19 cellular contexts compared by ENCODE assay signal in the genomic region with DNA sequence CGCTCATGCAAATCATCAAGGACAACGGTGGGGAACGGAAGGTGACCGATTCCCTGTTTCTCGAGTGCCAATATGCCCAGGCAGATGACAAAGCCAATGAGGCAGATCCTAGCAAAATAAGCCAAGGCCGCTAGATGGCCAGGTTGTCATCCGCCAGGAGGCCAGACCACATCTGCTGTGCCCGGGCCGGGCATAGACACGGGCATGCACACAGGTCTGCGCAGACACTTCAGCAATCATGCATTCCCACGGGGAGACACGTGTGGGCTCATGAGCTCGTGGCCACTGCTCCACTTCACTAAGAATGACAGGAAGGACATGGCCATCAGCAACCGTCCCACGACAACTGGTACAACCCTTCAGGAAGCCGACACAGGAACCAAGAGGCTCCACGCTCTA. TPM values are rescaled to one million over a fixed set of nuclear protein-coding genes. Genes with fewer than 3 reads are reported as not detected.
A peak's percentile ranks its signal among the peaks of the same experiment; 100 is the strongest.
DNase-seq lines count a peak whose midpoint lies in the region; ATAC-seq and TF ChIP-seq lines count a peak whose summit lies in the region.
"Had no signal": no experiment of that assay in that cellular context is flagged by ENCODE, and none has a peak within 500 bp of the region (broad histone marks: within the 10 kb centered on the region; RNA-seq: fewer than 3 reads in every experiment).

No MANE protein-coding gene starts in this region.

- no peaks in the 10 kb centered on the region for H3K9me2 ChIP-seq in GM23338 (ENCODE audit: insufficient read depth)

- TF ChIP-seq POLR2A in thyroid gland (IDR thresholded peaks at IDR 0.05), result no peak

- intact Hi-C loops in lower lobe of right lung (cut with DNase I), result no loop called here
- intact Hi-C loops in thyroid gland (cut with DNase I), result no loop called here
- intact Hi-C loops in activated CD8-positive, alpha-beta T cell treated with anti-CD3 and anti-CD28 coated beads for 36 hours (cut with micrococcal nuclease), result no loop called here

- no peak overlapping the region for H3K27ac Mint-ChIP-seq in GM23338
- no peak overlapping the region for H3K27ac Mint-ChIP-seq in activated CD8-positive, alpha-beta T cell treated with anti-CD3 and anti-CD28 coated beads for 36 hours

- H4K20me1 ChIP-seq in GM23338 (replicated peaks; ENCODE audit: insufficient read depth), result peaks cover 38% of the 10 kb centered on the region

- 44 to 53% methylated on average over 18 of the region's 18 CpGs for WGBS in thyroid gland, 2 donors

- TF ChIP-seq CTCF in GM23338 (conservative IDR thresholded peaks at IDR 0.05; ENCODE audit: low read depth in 2 of 2) (no peak), lower lobe of right lung (IDR thresholded peaks at IDR 0.05) (no peak), thyroid gland (IDR thresholded peaks at IDR 0.05) (peak in 4 of 6 experiments; percentile 42 to 77 (median 54)), GM13977 (IDR thresholded peaks at IDR 0.05; ENCODE audit: extremely low read depth, insufficient read depth, missing control alignments) (no peak)
- no peak for TF ChIP-seq CTCF in activated CD8-positive, alpha-beta T cell treated with anti-CD3 and anti-CD28 coated beads for 36 hours (IDR thresholded peaks at IDR 0.05)

- H3K27me3 ChIP-seq in GM23338 (ENCODE audit: insufficient read depth) (no peaks in the 10 kb centered on the region), lower lobe of right lung (ENCODE audit: low read depth) (no peaks in the 10 kb centered on the region), thyroid gland (no peaks in the 10 kb centered on the region)
- H3K27me3 ChIP-seq: MG63 had no signal

- CTCF ChIA-PET in activated CD8-positive, alpha-beta T cell treated with anti-CD3 and anti-CD28 coated beads for 36 hours (lab: Charles Lee), result no interaction called here

- no peaks in the 10 kb centered on the region for H3K4me1 Mint-ChIP-seq in GM23338
- peaks cover 1% of the 10 kb centered on the region for H3K4me1 Mint-ChIP-seq in activated CD8-positive, alpha-beta T cell treated with anti-CD3 and anti-CD28 coated beads for 36 hours (ENCODE audit: low read depth)
- H3K4me1 Mint-ChIP-seq: CD14-positive monocyte had no signal

- peaks cover 44% of the 10 kb centered on the region for H3K36me3 ChIP-seq in GM23338 (ENCODE audit: insufficient read depth)
- H3K36me3 ChIP-seq in lower lobe of right lung, result peaks cover 98% of the 10 kb centered on the region
- H3K36me3 ChIP-seq in thyroid gland, result peaks cover 39 to 49% of the 10 kb centered on the region in 2 donors

- POLR2A ChIA-PET in activated CD8-positive, alpha-beta T cell treated with anti-CD3 and anti-CD28 coated beads for 36 hours (lab: Charles Lee), result interaction anchor here (0.8 kb wide), 1 partner anchor 13 kb away, joined by 3 read pairs; no protein-coding TSS in a partner anchor

- in situ Hi-C loops in GM13977 (cut with MboI; ENCODE audit: low pct_unique_long_range_greater_than_20kb, low sequenced_read_pairs, unreplicated experiment), result no loop called here

- H3K27ac ChIP-seq in GM23338 (ENCODE audit: low read depth) (0 out of 2 replicates have a peak overlapping the region, but pooled peaks have one; percentile 45), lower lobe of right lung (peak overlapping the region; percentile 64), thyroid gland (peak overlapping the region; percentile 56 to 68 (median 66))
- H3K27ac ChIP-seq: SK-N-MC had no signal

- H3K4me3 Mint-ChIP-seq in GM23338, result no peak overlapping the region
- no peak overlapping the region for H3K4me3 Mint-ChIP-seq in activated CD8-positive, alpha-beta T cell treated with anti-CD3 and anti-CD28 coated beads for 36 hours
- H3K4me3 Mint-ChIP-seq: CD14-positive monocyte; CD8-positive, alpha-beta memory T cell had no signal

- ATAC-seq in GM23338 (no peak), lower lobe of right lung (no peak), HG03521 (IDR thresholded peaks at IDR 0.05; ENCODE audit: unreplicated experiment) (no peak)
- no peak for ATAC-seq in activated CD8-positive, alpha-beta T cell treated with anti-CD3 and anti-CD28 coated beads for 36 hours

- H3K4me2 ChIP-seq in GM23338, result no peak overlapping the region

- peaks cover 43% of the 10 kb centered on the region for H3K79me2 ChIP-seq in GM23338 (replicated peaks; ENCODE audit: insufficient read depth)

- H3K4me3 ChIP-seq in GM23338, result no peak overlapping the region
- H3K4me3 ChIP-seq in lower lobe of right lung, result no peak overlapping the region
- H3K4me3 ChIP-seq in thyroid gland (replicated peaks in 1 of 3), result no peak overlapping the region
- H3K4me3 ChIP-seq: MG63, SK-N-MC had no signal

- no peak overlapping the region for H2AFZ ChIP-seq in GM23338

- peaks cover 65% of the 10 kb centered on the region for H3F3A ChIP-seq in GM23338 (replicated peaks; ENCODE audit: low read depth)

- peaks cover 88% of the 10 kb centered on the region for H3K36me3 Mint-ChIP-seq in GM23338 (ENCODE audit: low read depth)
- peaks cover 45% of the 10 kb centered on the region for H3K36me3 Mint-ChIP-seq in activated CD8-positive, alpha-beta T cell treated with anti-CD3 and anti-CD28 coated beads for 36 hours (ENCODE audit: low read depth)

- no peaks in the 10 kb centered on the region for H3K9me3 ChIP-seq in lower lobe of right lung
- no peaks in the 10 kb centered on the region for H3K9me3 ChIP-seq in thyroid gland
- H3K9me3 ChIP-seq: MG63 had no signal

- H3K4me1 ChIP-seq in GM23338 (ENCODE audit: insufficient read depth), result no peaks in the 10 kb centered on the region
- H3K4me1 ChIP-seq in lower lobe of right lung, result peaks cover 18% of the 10 kb centered on the region
- peaks cover 16 to 17% of the 10 kb centered on the region in 2 donors for H3K4me1 ChIP-seq in thyroid gland

- no peaks in the 10 kb centered on the region for H3K9me3 Mint-ChIP-seq in GM23338
- no peaks in the 10 kb centered on the region for H3K9me3 Mint-ChIP-seq in activated CD8-positive, alpha-beta T cell treated with anti-CD3 and anti-CD28 coated beads for 36 hours
- H3K9me3 Mint-ChIP-seq: CD14-positive monocyte; CD8-positive, alpha-beta memory T cell had no signal

- H3K27me3 Mint-ChIP-seq in GM23338 (ENCODE audit: insufficient read depth, low read depth, poor library complexity), result peaks cover 15% of the 10 kb centered on the region
- H3K27me3 Mint-ChIP-seq in activated CD8-positive, alpha-beta T cell treated with anti-CD3 and anti-CD28 coated beads for 36 hours, result no peaks in the 10 kb centered on the region
- H3K27me3 Mint-ChIP-seq: CD8-positive, alpha-beta memory T cell had no signal

- no peak for DNase-seq in GM23338 (ENCODE audit: low spot score)
- DNase-seq in cerebellum (ENCODE audit: low spot score), result peak; percentile 74
- DNase-seq in lower lobe of right lung, result no peak
- DNase-seq in thyroid gland, result peak; percentile 78 to 90
- no peak for DNase-seq in activated CD8-positive, alpha-beta T cell treated with anti-CD3 and anti-CD28 coated beads for 36 hours
- no peak for DNase-seq in GM13977 (ENCODE audit: low spot score)
- DNase-seq in NCI-H345 (lab: John Stamatoyannopoulos, UW), result no peak
- DNase-seq: CD8-positive, alpha-beta memory T cell; DMS 273 treated with DMSO at 0.1 percent for 48 hours; DND-41; KG1; MG63; NCI-H2029 treated with DMSO at 0.1 percent for 48 hours; NCI-H69; RPMI8226; SIG-M5 had no signal

TF ChIP-seq in GM23338, 12 proteins besides CTCF, POLR2A, EP300 and RAD21 (continues in another document):
- TF ChIP-seq CREB1 (CRISPR knock-in tag; IDR thresholded peaks at IDR 0.05; ENCODE audit: low read depth) (no peak), EZH2 (IDR thresholded peaks at IDR 0.05; ENCODE audit: low read depth, unreplicated experiment) (no peak), NANOG (IDR thresholded peaks at IDR 0.05; ENCODE audit: borderline replicate concordance) (no peak), REST (IDR thresholded peaks at IDR 0.05; ENCODE audit: unreplicated experiment) (no peak), EZH2phosphoT487 (IDR thresholded peaks at IDR 0.05; ENCODE audit: unreplicated experiment) (no peak), POLR2AphosphoS5 (IDR thresholded peaks at IDR 0.05; ENCODE audit: low read depth) (no peak)

RNA-seq across cellular contexts. Expression of gene WDR4, which starts 23.4 kb away (rescaled TPM):
- total RNA-seq in GM23338 (2014; rRNA removed; shearing (Covaris generic)), result 50.2 TPM in 2 replicates
- 20.3 and 22.5 TPM in 2 replicates for polyA plus RNA-seq in GM23338 (2016; fragmentation: Nextera tagmentation; extraction: Ambion mirVana)
- total RNA-seq in cerebellum (14.5 TPM), lower lobe of right lung (17.1 TPM), thyroid gland (10 to 100 TPM in 2 of 4 donors, 1 to 10 TPM in 2; 8.1 to 13.2 (median 10.9) TPM)
- 10 to 100 TPM; 49.8 to 53.5 TPM for total RNA-seq in activated CD8-positive, alpha-beta T cell treated with anti-CD3 and anti-CD28 coated beads for 36 hours

RNA-seq across cellular contexts. Expression of gene NDUFV3, which starts 37.2 kb away (rescaled TPM):
- 42.4 and 51.5 TPM in 2 replicates for total RNA-seq in GM23338 (2014; rRNA removed; shearing (Covaris generic))
- 71.2 and 75.5 TPM in 2 replicates for polyA plus RNA-seq in GM23338 (2016; fragmentation: Nextera tagmentation; extraction: Ambion mirVana)
- total RNA-seq in cerebellum, result 25.3 TPM
- total RNA-seq in lower lobe of right lung, result 35.7 TPM
- total RNA-seq in thyroid gland, result 10 to 100 TPM; 51.9 to 61.8 (median 55.2) TPM
- 10 to 100 TPM; 29.0 to 29.8 TPM for total RNA-seq in activated CD8-positive, alpha-beta T cell treated with anti-CD3 and anti-CD28 coated beads for 36 hours

Comparison
In these comparisons a context has a peak if more than half of its experiments do, and no peak if none do; other contexts are left out.
1. DNase-seq: peak in cerebellum (single experiment) and thyroid gland (2 of 2); none in GM23338 (single experiment), lower lobe of right lung (single experiment), activated CD8-positive, alpha-beta T cell treated with anti-CD3 and anti-CD28 coated beads for 36 hours (single experiment), GM13977 (single experiment) and NCI-H345 (single experiment).
2. CTCF ChIP-seq: peak in thyroid gland (4 of 6); none in GM23338 (0 of 2), lower lobe of right lung (single experiment), activated CD8-positive, alpha-beta T cell treated with anti-CD3 and anti-CD28 coated beads for 36 hours (single experiment) and GM13977 (single experiment).
3. Peak in every context shown above with its lines, with median percentiles within 50 percentile points of each other: H3K27ac ChIP-seq.